Comparison of ENCODE assay signal across 8 cellular contexts in genomic region chr11:86800076-86800955, GRCh38. TPM values are rescaled to one million over a fixed set of nuclear protein-coding genes. Genes with fewer than 3 reads are reported as not detected.
DNase-seq lines count a peak whose midpoint lies in the region; ATAC-seq and TF ChIP-seq lines count a peak whose summit lies in the region.

TSS of gene PRSS23 (plus strand) at chr11:86800542. CDS start at chr11:86807644, 7,102 bp downstream.

- peak within 1 kb of the TSS in 3 of 8 donors; percentile 40 to 87 (median 61) for H3K27ac Mint-ChIP-seq in CD8-positive, alpha-beta memory T cell

- POLR2A ChIA-PET in CD8-positive, alpha-beta memory T cell (lab: Charles Lee), result no interaction called here

- peaks cover 49% of the 10 kb centered on the region for H3F3A ChIP-seq in GM23248 (ENCODE audit: insufficient read depth)

- H3K27me3 Mint-ChIP-seq in CD8-positive, alpha-beta memory T cell, result peaks cover 9 to 48% of the 10 kb centered on the region in 2 donors

- CTCF ChIA-PET in CD8-positive, alpha-beta memory T cell (lab: Charles Lee), result no interaction called here

- ATAC-seq in HG02981 (IDR thresholded peaks at IDR 0.05; ENCODE audit: unreplicated experiment), result no peak

- H3K4me3 Mint-ChIP-seq in CD8-positive, alpha-beta memory T cell, result peak within 1 kb of the TSS; percentile 50 to 88 (median 75)

- no peaks in the 10 kb centered on the region for H4K20me1 ChIP-seq in GM23248 (ENCODE audit: insufficient read depth)

- no peak for TF ChIP-seq CTCF in ascending aorta (IDR thresholded peaks at IDR 0.05)
- peak in 1 of 2 donors; percentile 7 for TF ChIP-seq CTCF in right atrium auricular region (IDR thresholded peaks at IDR 0.05)
- peak in 1 of 4 experiments; percentile 5 for TF ChIP-seq CTCF in prostate gland (IDR thresholded peaks at IDR 0.05)

- WGBS in GM23248 (ENCODE audit: low coverage in 1 of 2, low lambda C conversion rate in 2 of 2, missing lambda C conversion rate in 2 of 2), 2 experiments, result 2 to 3% methylated on average over 42 to 57 of the region's 97 CpGs
- WGBS in prostate gland, result under 1% methylated on average over 70 of the region's 97 CpGs

- no peaks in the 10 kb centered on the region for H3K9me3 ChIP-seq in CD8-positive, alpha-beta memory T cell (ENCODE audit: low read length)
- H3K9me3 ChIP-seq in GM23248 (ENCODE audit: low read depth) (no peaks in the 10 kb centered on the region), ascending aorta (no peaks in the 10 kb centered on the region), right atrium auricular region (no peaks in the 10 kb centered on the region), prostate gland (no peaks in the 10 kb centered on the region)

- in situ Hi-C loops in GM23248 (cut with MboI), result no loop called here

- H3K36me3 ChIP-seq in CD8-positive, alpha-beta memory T cell (ENCODE audit: insufficient read depth, low read length), result no peaks in the 10 kb centered on the region
- no peaks in the 10 kb centered on the region for H3K36me3 ChIP-seq in GM23248 (ENCODE audit: low read depth)
- H3K36me3 ChIP-seq in ascending aorta, result no peaks in the 10 kb centered on the region
- H3K36me3 ChIP-seq in right atrium auricular region, result no peaks in the 10 kb centered on the region
- H3K36me3 ChIP-seq in prostate gland, result no peaks in the 10 kb centered on the region

- H3K4me1 Mint-ChIP-seq in CD8-positive, alpha-beta memory T cell, result peaks cover 3 to 31% (median 10%) of the 10 kb centered on the region in 3 donors

- H3K4me1 ChIP-seq in CD8-positive, alpha-beta memory T cell (ENCODE audit: insufficient read depth, low read length), result peaks cover 5% of the 10 kb centered on the region
- H3K4me1 ChIP-seq in GM23248 (ENCODE audit: insufficient read depth) (peaks cover 54% of the 10 kb centered on the region), ascending aorta (peaks cover 0 to 13% of the 10 kb centered on the region in 2 donors), right atrium auricular region (peaks cover 0 to 31% of the 10 kb centered on the region in 2 donors), prostate gland (replicated peaks) (no peaks in the 10 kb centered on the region)

- peak within 1 kb of the TSS; percentile 93 for H3K4me2 ChIP-seq in GM23248 (ENCODE audit: unreplicated experiment)

- H2AFZ ChIP-seq in GM23248, result peak within 1 kb of the TSS; percentile 71

- intact Hi-C loops in ascending aorta (cut with DNase I) (loop anchor here (2.0 to 10.0 kb wide), 6 partner anchors 58 to 736 kb away; partner anchors contain the start of genes ME3 and PICALM), prostate gland (cut with DNase I) (loop anchor here (5.0 kb wide), 4 partner anchors 58 to 343 kb away; partner anchors contain the start of gene ME3)

- H3K9ac ChIP-seq in GM23248, result peak within 1 kb of the TSS; percentile 81

- DNase-seq in CD8-positive, alpha-beta memory T cell, result peak in 4 of 5 donors; percentile 8 to 49 (median 24)
- DNase-seq in GM23248 (peak; percentile 84), NCI-H774 (lab: John Stamatoyannopoulos, UW) (peak; percentile 73), ascending aorta (ENCODE audit: low spot score in 2 of 2) (peak in 1 of 2 donors; percentile 82), right atrium auricular region (ENCODE audit: low spot score) (no peak), prostate gland (ENCODE audit: low spot score) (peak; percentile 68), hippocampal formation (lab: John Stamatoyannopoulos, UW) (no peak)

- H3K9me3 Mint-ChIP-seq in CD8-positive, alpha-beta memory T cell, result no peaks in the 10 kb centered on the region

- no peak within 1 kb of the TSS for H3K4me3 ChIP-seq in CD8-positive, alpha-beta memory T cell (ENCODE audit: low read length)
- H3K4me3 ChIP-seq in GM23248 (peak within 1 kb of the TSS; percentile 81), ascending aorta (peak within 1 kb of the TSS; percentile 67 to 78), right atrium auricular region (peak within 1 kb of the TSS; percentile 72 to 79), prostate gland (peak within 1 kb of the TSS; percentile 78 to 90)

- peak; percentile 82 for TF ChIP-seq POLR2A in prostate gland (IDR thresholded peaks at IDR 0.05)

- H3K9me2 ChIP-seq in GM23248 (ENCODE audit: insufficient read depth), result no peaks in the 10 kb centered on the region

- H3K36me3 Mint-ChIP-seq in CD8-positive, alpha-beta memory T cell, result no peaks in the 10 kb centered on the region

- no peak within 1 kb of the TSS for H3K27ac ChIP-seq in CD8-positive, alpha-beta memory T cell (ENCODE audit: low read depth, low read length)
- H3K27ac ChIP-seq in GM23248 (peak within 1 kb of the TSS; percentile 73), ascending aorta (peak within 1 kb of the TSS; percentile 76 to 79), right atrium auricular region (peak within 1 kb of the TSS; percentile 52 to 70), prostate gland (peak within 1 kb of the TSS; percentile 78 to 83)

- peaks cover 48% of the 10 kb centered on the region for H3K79me2 ChIP-seq in GM23248 (ENCODE audit: insufficient read depth)

- no peaks in the 10 kb centered on the region for H3K27me3 ChIP-seq in CD8-positive, alpha-beta memory T cell (ENCODE audit: insufficient read depth, low read length, poor library complexity, severe bottlenecking)
- no peaks in the 10 kb centered on the region for H3K27me3 ChIP-seq in GM23248 (replicated peaks; ENCODE audit: insufficient read depth)
- no peaks in the 10 kb centered on the region for H3K27me3 ChIP-seq in ascending aorta
- no peaks in the 10 kb centered on the region for H3K27me3 ChIP-seq in right atrium auricular region
- no peaks in the 10 kb centered on the region for H3K27me3 ChIP-seq in prostate gland (replicated peaks; ENCODE audit: insufficient read depth)

RNA-seq across cellular contexts. Expression of gene PRSS23, which starts in this region (rescaled TPM):
- 1 to 10 TPM; 4.0 to 4.9 TPM for total RNA-seq in CD8-positive, alpha-beta memory T cell
- polyA plus RNA-seq in CD8-positive, alpha-beta memory T cell, result 13.3 TPM
- total RNA-seq in GM23248 (2014; rRNA removed; shearing (Covaris generic)), result 213 and 217 TPM in 2 replicates
- 376 and 392 TPM in 2 replicates for polyA plus RNA-seq in GM23248 (2016; fragmentation: Nextera tagmentation; extraction: Ambion mirVana)
- total RNA-seq in ascending aorta (184 TPM), right atrium auricular region (10 to 100 TPM; 22.1 to 41.4 TPM), prostate gland (100 to 1,000 TPM in 1 of 2 donors, 10 to 100 TPM in 1; 43.2 to 167 TPM)

Comparison
In these comparisons a context has a peak if more than half of its experiments do, and no peak if none do; other contexts are left out.
1. RNA of gene PRSS23 (polyA plus RNA-seq): 376 to 392 TPM in GM23248; 13.3 TPM in CD8-positive, alpha-beta memory T cell (single experiment); every median in the first group is over 10 times any median in the second.
2. DNase-seq: peak in CD8-positive, alpha-beta memory T cell (4 of 5), GM23248 (single experiment), NCI-H774 (single experiment) and prostate gland (single experiment); none in right atrium auricular region (single experiment) and hippocampal formation (0 of 2).